ENCODE assay signal across 14 cellular contexts in the genomic region with DNA sequence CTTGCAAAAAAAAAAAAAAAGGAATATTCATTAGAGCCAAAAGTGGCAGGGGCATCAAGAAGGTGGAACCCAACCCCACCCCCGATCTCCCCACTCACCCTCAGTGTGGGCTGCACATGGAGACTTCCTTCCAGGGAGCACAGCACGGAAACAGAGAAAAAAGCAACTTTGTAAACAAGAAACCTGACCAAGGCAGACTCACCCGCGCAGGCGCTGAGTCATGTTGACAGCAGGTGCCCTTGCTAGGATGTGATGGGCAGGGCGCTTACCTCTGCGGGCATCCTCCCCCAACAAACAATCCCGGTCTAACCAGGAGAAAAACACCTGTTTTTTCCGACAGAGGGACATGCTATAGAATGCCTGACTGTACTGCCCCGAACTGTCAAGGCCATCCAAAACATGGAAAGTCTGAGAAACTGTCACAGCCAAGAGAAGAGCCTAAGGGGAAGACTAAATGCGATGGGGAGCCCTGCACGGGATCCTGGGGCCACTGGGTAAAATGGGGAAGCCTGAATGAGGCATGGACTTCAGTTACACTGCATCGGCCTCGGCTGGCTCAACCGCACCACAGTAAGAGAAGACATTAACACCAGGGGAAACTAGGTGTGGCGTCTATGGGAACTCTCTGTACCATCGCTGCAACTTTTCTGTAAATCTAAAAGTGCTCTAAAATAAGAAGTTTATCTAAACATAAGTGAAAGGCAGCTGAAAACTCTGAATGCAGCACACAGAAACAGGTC.
DNase-seq lines count a peak whose midpoint lies in the region; ATAC-seq, FAIRE-seq and TF ChIP-seq lines count a peak whose summit lies in the region.
"Had no signal": no experiment of that assay in that cellular context is flagged by ENCODE, and none has a peak within 500 bp of the region (broad histone marks: within the 10 kb centered on the region; RNA-seq: fewer than 3 reads in every experiment).

No MANE protein-coding gene starts in this region.

- H3K27ac ChIP-seq in A549, result peak overlapping the region in 1 of 2 experiments; percentile 61; a peak in 3 of 6 replicates
- H3K27ac ChIP-seq: thoracic aorta had no signal

- no peak overlapping the region for H3K27ac Mint-ChIP-seq in CD14-positive monocyte
- H3K27ac Mint-ChIP-seq: activated naive CD4-positive, alpha-beta T cell treated with anti-CD3 and anti-CD28 coated beads, Interleukin-2, amount 50 U/mL, for 72 hours; dendritic cell treated with granulocyte-macrophage colony-stimulating factor and Interleukin-4, amounts not matched to agents 40 ng/mL and 50 ng/mL, for 4 days had no signal

- no peaks in the 10 kb centered on the region for H3K9me3 ChIP-seq in A549
- H3K9me3 ChIP-seq: thoracic aorta had no signal

- no peak for TF ChIP-seq EP300 in A549 (IDR thresholded peaks at IDR 0.05)

- H3K4me1 ChIP-seq in A549, result peaks cover 9% of the 10 kb centered on the region; the same call in 1 of the 3 replicates

- FAIRE-seq in A549 (lab: Jason Lieb, UNC), result no peak
- FAIRE-seq: D721Med had no signal

- H3K4me3 ChIP-seq in A549, result no peak overlapping the region
- H3K4me3 ChIP-seq: thoracic aorta had no signal

- TF ChIP-seq CTCF in A549 (IDR thresholded peaks at IDR 0.05), result no peak
- no peak for TF ChIP-seq CTCF in CD14-positive monocyte (IDR thresholded peaks at IDR 0.05)

- ATAC-seq in A549, result peak; percentile 34 to 62; a peak in 4 of 6 replicates

- peaks cover 0 to 2% of the 10 kb centered on the region in 2 donors for H3K36me3 Mint-ChIP-seq in CD14-positive monocyte
- H3K36me3 Mint-ChIP-seq: activated naive CD4-positive, alpha-beta T cell treated with anti-CD3 and anti-CD28 coated beads, Interleukin-2, amount 50 U/mL, for 72 hours had no signal

- intact Hi-C loops in CD14-positive monocyte (cut with micrococcal nuclease), result no loop called here

- no peak for TF ChIP-seq RAD21 in A549 (conservative IDR thresholded peaks at IDR 0.05 in 1 of 2, IDR thresholded peaks at IDR 0.05 in 1 of 2)

- H3K4me1 Mint-ChIP-seq in CD14-positive monocyte, result peaks cover 12% of the 10 kb centered on the region

- H3K4me2 ChIP-seq in A549, result peak overlapping the region; percentile 54; the same call in 1 of the 3 replicates

- H3K9me3 Mint-ChIP-seq in CD14-positive monocyte, result peaks cover 0 to 5% (median 4%) of the 10 kb centered on the region in 7 donors
- H3K9me3 Mint-ChIP-seq: activated naive CD4-positive, alpha-beta T cell treated with anti-CD3 and anti-CD28 coated beads, Interleukin-2, amount 50 U/mL, for 72 hours; dendritic cell treated with granulocyte-macrophage colony-stimulating factor and Interleukin-4, amounts not matched to agents 40 ng/mL and 50 ng/mL, for 4 days had no signal

- WGBS in A549 (ENCODE audit: missing lambda C conversion rate), result 30% methylated on average over 15 of the region's 17 CpGs

- POLR2A ChIA-PET in A549 (lab: Yijun Ruan, JAX), result no interaction called here

- peak in 1 of 2 experiments; percentile 37 for DNase-seq in A549 (ENCODE audit: low read depth in 1 of 2, low spot score in 1 of 2)
- peak; percentile 10 for DNase-seq in DMS153 treated with DMSO at 0.1 percent for 48 hours (lab: John Stamatoyannopoulos, UW; ENCODE audit: unreplicated experiment)
- DNase-seq in NCI-H460 (ENCODE audit: extremely low read depth, low read depth), result peak; percentile 11
- peak; percentile 56 for DNase-seq in dermis blood vessel endothelial cell
- no peak for DNase-seq in NCI-H2227 (lab: John Stamatoyannopoulos, UW; ENCODE audit: unreplicated experiment)
- no peak for DNase-seq in CD14-positive monocyte (ENCODE audit: low spot score)
- DNase-seq in kidney glomerular epithelial cell (lab: John Stamatoyannopoulos, UW), result no peak
- DNase-seq in NCI-H1694 treated with DMSO at 0.1 percent for 48 hours (lab: John Stamatoyannopoulos, UW), result no peak
- DNase-seq: glutamatergic neuron, mammary epithelial cell had no signal

- TF ChIP-seq POLR2A in A549 (IDR thresholded peaks at IDR 0.05; ENCODE audit: low read length), result no peak

- H3K27me3 Mint-ChIP-seq in CD14-positive monocyte (ENCODE audit: low read depth in 3 of 3), result peaks cover 29 to 40% (median 35%) of the 10 kb centered on the region in 3 donors

- H3K4me3 Mint-ChIP-seq in CD14-positive monocyte, result peak overlapping the region in 1 of 2 donors; percentile 42
- H3K4me3 Mint-ChIP-seq: dendritic cell treated with granulocyte-macrophage colony-stimulating factor and Interleukin-4, amounts not matched to agents 40 ng/mL and 50 ng/mL, for 4 days had no signal

- CTCF ChIA-PET in A549 (lab: Yijun Ruan, JAX), result interaction anchor here (0.7 to 1.0 kb wide), 2 partner anchors 13 to 1765 kb away, joined by 3 read pairs; no protein-coding TSS in a partner anchor

TF ChIP-seq in A549, 52 proteins besides CTCF, POLR2A, EP300 and RAD21:
- no peak for TF ChIP-seq JUN (IDR thresholded peaks at IDR 0.05)

Comparison
In these comparisons a context has a peak if more than half of its experiments do, and no peak if none do; other contexts are left out.
1. DNase-seq: peak in DMS153 treated with DMSO at 0.1 percent for 48 hours (single experiment), NCI-H460 (single experiment) and dermis blood vessel endothelial cell (single experiment); none in NCI-H2227 (single experiment), CD14-positive monocyte (single experiment), kidney glomerular epithelial cell (single experiment) and NCI-H1694 treated with DMSO at 0.1 percent for 48 hours (single experiment).